ENCODE assay signal across 1 cellular context in genomic region chrX:131747173-131747572, GRCh38.
TF ChIP-seq lines count a peak whose summit lies in the region.

No MANE protein-coding gene starts in this region.

TF ChIP-seq in GM23338, 12 proteins besides CTCF, POLR2A, EP300 and RAD21 (continued from another document):
- no peak for TF ChIP-seq REST (IDR thresholded peaks at IDR 0.05; ENCODE audit: unreplicated experiment)
